1 cellular context compared by ENCODE assay signal in genomic region chr1:114154146-114154962, GRCh38.
TF ChIP-seq lines count a peak whose summit lies in the region.

No MANE protein-coding gene starts in this region.

TF ChIP-seq in IMR-90, 13 proteins besides CTCF, POLR2A, EP300 and RAD21 (continued from another document):
- TF ChIP-seq, protein P1, sequence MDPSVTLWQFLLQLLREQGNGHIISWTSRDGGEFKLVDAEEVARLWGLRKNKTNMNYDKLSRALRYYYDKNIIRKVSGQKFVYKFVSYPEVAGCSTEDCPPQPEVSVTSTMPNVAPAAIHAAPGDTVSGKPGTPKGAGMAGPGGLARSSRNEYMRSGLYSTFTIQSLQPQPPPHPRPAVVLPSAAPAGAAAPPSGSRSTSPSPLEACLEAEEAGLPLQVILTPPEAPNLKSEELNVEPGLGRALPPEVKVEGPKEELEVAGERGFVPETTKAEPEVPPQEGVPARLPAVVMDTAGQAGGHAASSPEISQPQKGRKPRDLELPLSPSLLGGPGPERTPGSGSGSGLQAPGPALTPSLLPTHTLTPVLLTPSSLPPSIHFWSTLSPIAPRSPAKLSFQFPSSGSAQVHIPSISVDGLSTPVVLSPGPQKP (IDR thresholded peaks at IDR 0.05; ENCODE audit: borderline replicate concordance, low read depth, low read length) = no peak
- no peak for TF ChIP-seq SMC3 (IDR thresholded peaks at IDR 0.05; ENCODE audit: low read depth, low read length)
- TF ChIP-seq FOS (IDR thresholded peaks at IDR 0.05; ENCODE audit: low read depth, low read length) = no peak
- no peak for TF ChIP-seq MXI1 (IDR thresholded peaks at IDR 0.05; ENCODE audit: borderline replicate concordance, low read depth, low read length)
